Comparison of ENCODE assay signal across 16 cellular contexts in genomic region chr12:114316076-114316475, GRCh38.
A peak's percentile ranks its signal among the peaks of the same experiment; 100 is the strongest.
DNase-seq lines count a peak whose midpoint lies in the region; ATAC-seq and TF ChIP-seq lines count a peak whose summit lies in the region.
"Had no signal": no experiment of that assay in that cellular context is flagged by ENCODE, and none has a peak within 500 bp of the region (broad histone marks: within the 10 kb centered on the region; RNA-seq: fewer than 3 reads in every experiment).

No MANE protein-coding gene starts in this region.

- ATAC-seq in HCT116: peak; percentile 34; the same call in 1 of the 2 replicates
- ATAC-seq in GM18502 (IDR thresholded peaks at IDR 0.05; ENCODE audit: poor library complexity, unreplicated experiment): no peak
- no peak for ATAC-seq in GM18520 (IDR thresholded peaks at IDR 0.05; ENCODE audit: unreplicated experiment)
- ATAC-seq: activated CD4-positive, CD25-positive, alpha-beta regulatory T cell treated with anti-CD3 and anti-CD28 coated beads, Interleukin-2, amount 50 U/mL, for 24 hours had no signal

- POLR2A ChIA-PET in HCT116 (lab: Charles Lee): no interaction called here

- peaks cover 4 to 19% of the 10 kb centered on the region in 2 experiments; a peak in 3 of 4 replicates for H3K4me1 ChIP-seq in HCT116 (ENCODE audit: control insufficient read depth in 1 of 2, insufficient read depth in 2 of 2, low read length in 2 of 2)
- peaks cover 24% of the 10 kb centered on the region for H3K4me1 ChIP-seq in adipocyte (ENCODE audit: control insufficient read depth, insufficient read depth, low read length)
- H3K4me1 ChIP-seq: BE2C had no signal

- intact Hi-C loops in HCT116 (cut with micrococcal nuclease): no loop called here

- H3K27me3 ChIP-seq in HCT116 (ENCODE audit: insufficient read depth, low read length): peaks cover 11% of the 10 kb centered on the region
- no peaks in the 10 kb centered on the region for H3K27me3 ChIP-seq in adipocyte (replicated peaks; ENCODE audit: control insufficient read depth, insufficient read depth, low read length)

- TF ChIP-seq CTCF in HCT116 (IDR thresholded peaks at IDR 0.05 in 2 of 3, conservative IDR thresholded peaks at IDR 0.05 in 1 of 3; ENCODE audit: borderline replicate concordance in 1 of 3, insufficient read depth in 1 of 3, low read depth in 2 of 3, low read length in 2 of 3): no peak

- no peaks in the 10 kb centered on the region for H3K79me2 ChIP-seq in HCT116 (ENCODE audit: insufficient read depth, low read length)

- H3K27ac ChIP-seq in HCT116 (ENCODE audit: low read depth, low read length): no peak overlapping the region

- no peaks in the 10 kb centered on the region for H4K20me1 ChIP-seq in HCT116 (ENCODE audit: insufficient read depth)

- H3K9ac ChIP-seq in HCT116 (ENCODE audit: low read length): no peak overlapping the region
- no peak overlapping the region for H3K9ac ChIP-seq in adipocyte (ENCODE audit: low read length)

- no peak overlapping the region for H2AFZ ChIP-seq in HCT116 (ENCODE audit: low read depth, low read length, poor library complexity, severe bottlenecking)

- RAD21 ChIA-PET in HCT116 (lab: Charles Lee; ENCODE audit: low non-redundant PET in 1 of 2, low total read pairs in 2 of 2, uncharacterized antibody in 2 of 2, unreplicated experiment in 2 of 2): no interaction called here

- BruUV-seq in HCT116 (replicated peaks; lab: Mats Ljungman, UMichigan): no TSS peak

- DNase-seq in AG08395 (ENCODE audit: low spot score) (peak; percentile 74), HCT116 (ENCODE audit: low read depth, low spot score) (no peak), adipocyte (ENCODE audit: low read depth) (peak; percentile 52), hepatic stellate cell (ENCODE audit: low spot score) (peak; percentile 8), MV-4-11 (lab: John Stamatoyannopoulos, UW) (no peak), pons (ENCODE audit: low spot score) (no peak)
- DNase-seq: activated naive CD4-positive, alpha-beta T cell treated with Interleukin-2 at 50 U/mL for 16 hours; BE2C; DMS 273 treated with DMSO at 0.1 percent for 48 hours; foreskin melanocyte; mammary epithelial cell; NCI-H1694; NCI-H526 treated with DMSO at 0.1 percent for 48 hours had no signal

- H3K9me3 ChIP-seq in HCT116 (ENCODE audit: control insufficient read depth in 1 of 2, insufficient read depth in 1 of 2, low read depth in 1 of 2, low read length in 2 of 2) (no peaks in the 10 kb centered on the region), adipocyte (ENCODE audit: control insufficient read depth, low read length) (no peaks in the 10 kb centered on the region)
- H3K9me3 ChIP-seq: BE2C had no signal

- no peaks in the 10 kb centered on the region for H3K9me2 ChIP-seq in HCT116 (ENCODE audit: insufficient read depth)

- CTCF ChIA-PET in HCT116 (lab: Charles Lee): no interaction called here

- H3K36me3 ChIP-seq in HCT116 (ENCODE audit: control insufficient read depth in 1 of 2, insufficient read depth in 2 of 2, low read length in 2 of 2): no peaks in the 10 kb centered on the region
- no peaks in the 10 kb centered on the region for H3K36me3 ChIP-seq in adipocyte (ENCODE audit: control insufficient read depth, insufficient read depth, low read length, severe bottlenecking)
- H3K36me3 ChIP-seq: BE2C had no signal

- H3K4me3 ChIP-seq in HCT116 (replicated peaks in 1 of 2; ENCODE audit: low read depth in 1 of 2, low read length in 2 of 2) (no peak overlapping the region), adipocyte (ENCODE audit: low read length) (no peak overlapping the region)

- H3K4me2 ChIP-seq in HCT116 (ENCODE audit: low read length): peak overlapping the region; percentile 47

- no peak for TF ChIP-seq POLR2A in HCT116 (IDR thresholded peaks at IDR 0.05; ENCODE audit: borderline replicate concordance, extremely low read depth, insufficient read depth, insufficient read length)

- no peak for TF ChIP-seq RAD21 in HCT116 (IDR thresholded peaks at IDR 0.05; ENCODE audit: low read depth)

TF ChIP-seq in HCT116, 20 proteins besides CTCF, POLR2A, EP300 and RAD21:
- TF ChIP-seq SIN3A (IDR thresholded peaks at IDR 0.05; ENCODE audit: low read depth) (no peak), TCF7L2 (IDR thresholded peaks at IDR 0.05; ENCODE audit: borderline replicate concordance, extremely low read depth, insufficient read depth, insufficient read length) (no peak), JUND (IDR thresholded peaks at IDR 0.05) (0 out of 2 replicates have a peak, but pooled peaks have one; percentile 10), MAX (IDR thresholded peaks at IDR 0.05) (no peak), POLR2AphosphoS5 (IDR thresholded peaks at IDR 0.05; ENCODE audit: low read depth, low read length) (no peak)
TF ChIP-seq in HCT116: peak in this region for 1.

Comparison
In these comparisons a context has a peak if more than half of its experiments do, and no peak if none do; other contexts are left out.
1. DNase-seq: peak in AG08395 (single experiment), adipocyte (single experiment) and hepatic stellate cell (single experiment); none in HCT116 (single experiment), MV-4-11 (single experiment) and pons (single experiment).